ENCODE assay signal across 11 cellular contexts in genomic region chr10:44261710-44262455, GRCh38.
DNase-seq lines count a peak whose midpoint lies in the region; ATAC-seq, FAIRE-seq and TF ChIP-seq lines count a peak whose summit lies in the region.
"Had no signal": no experiment of that assay in that cellular context is flagged by ENCODE, and none has a peak within 500 bp of the region (broad histone marks: within the 10 kb centered on the region; RNA-seq: fewer than 3 reads in every experiment).

No MANE protein-coding gene starts in this region.

- no peak overlapping the region for H3K4me3 ChIP-seq in pancreas
- H3K4me3 ChIP-seq: adrenal gland, SK-N-MC had no signal

- no peaks in the 10 kb centered on the region for H3K9me3 ChIP-seq in pancreas
- H3K9me3 ChIP-seq: adrenal gland had no signal

- intact Hi-C loops in pancreas (cut with DNase I): no loop called here

- H3K4me1 ChIP-seq in pancreas: peaks cover 0 to 4% (median 0%) of the 10 kb centered on the region in 3 donors
- H3K4me1 ChIP-seq: adrenal gland had no signal

- FAIRE-seq in pancreas (lab: Jason Lieb, UNC): no peak
- FAIRE-seq: kidney had no signal

- ATAC-seq in GM21529 (IDR thresholded peaks at IDR 0.05; ENCODE audit: unreplicated experiment) (peak; percentile 45), pancreas (peak in 3 of 4 donors; percentile 24 to 43 (median 32)), HG02610 (IDR thresholded peaks at IDR 0.05; ENCODE audit: unreplicated experiment) (no peak)

- DNase-seq in GM10266 (ENCODE audit: extremely low spot score): peak; percentile 34
- peak; percentile 15 for DNase-seq in astrocyte of the hippocampus (ENCODE audit: low read depth, low spot score)
- no peak for DNase-seq in pancreas
- DNase-seq in germinal center (ENCODE audit: low spot score): no peak
- DNase-seq in stimulated activated CD4-positive, alpha-beta T cell treated with anti-CD3 and anti-CD28 coated beads, Interleukin-1b, Interleukin-23, amount 100 ng/mL, for 48 hours: no peak
- no peak for DNase-seq in NK-92 (lab: John Stamatoyannopoulos, UW; ENCODE audit: unreplicated experiment)
- DNase-seq: kidney had no signal

- no peaks in the 10 kb centered on the region for H3K36me3 ChIP-seq in pancreas
- H3K36me3 ChIP-seq: adrenal gland had no signal

- no peak overlapping the region for H3K27ac ChIP-seq in pancreas
- H3K27ac ChIP-seq: adrenal gland, SK-N-MC had no signal

- no peaks in the 10 kb centered on the region for H3K27me3 ChIP-seq in pancreas
- H3K27me3 ChIP-seq: adrenal gland had no signal

- TF ChIP-seq CTCF in GM10266 (IDR thresholded peaks at IDR 0.05; ENCODE audit: control insufficient read depth, insufficient read depth, low read depth, missing control alignments) (no peak), pancreas (IDR thresholded peaks at IDR 0.05) (no peak)

- WGBS in pancreas, 2 donors: 81 to 86% methylated on average over 7 of the region's 7 CpGs

Comparison
In these comparisons a context has a peak if more than half of its experiments do, and no peak if none do; other contexts are left out.
1. DNase-seq: peak in GM10266 (single experiment) and astrocyte of the hippocampus (single experiment); none in pancreas (0 of 6), germinal center (single experiment), stimulated activated CD4-positive, alpha-beta T cell treated with anti-CD3 and anti-CD28 coated beads, Interleukin-1b, Interleukin-23, amount 100 ng/mL, for 48 hours (single experiment) and NK-92 (single experiment).